In the genomic region with DNA sequence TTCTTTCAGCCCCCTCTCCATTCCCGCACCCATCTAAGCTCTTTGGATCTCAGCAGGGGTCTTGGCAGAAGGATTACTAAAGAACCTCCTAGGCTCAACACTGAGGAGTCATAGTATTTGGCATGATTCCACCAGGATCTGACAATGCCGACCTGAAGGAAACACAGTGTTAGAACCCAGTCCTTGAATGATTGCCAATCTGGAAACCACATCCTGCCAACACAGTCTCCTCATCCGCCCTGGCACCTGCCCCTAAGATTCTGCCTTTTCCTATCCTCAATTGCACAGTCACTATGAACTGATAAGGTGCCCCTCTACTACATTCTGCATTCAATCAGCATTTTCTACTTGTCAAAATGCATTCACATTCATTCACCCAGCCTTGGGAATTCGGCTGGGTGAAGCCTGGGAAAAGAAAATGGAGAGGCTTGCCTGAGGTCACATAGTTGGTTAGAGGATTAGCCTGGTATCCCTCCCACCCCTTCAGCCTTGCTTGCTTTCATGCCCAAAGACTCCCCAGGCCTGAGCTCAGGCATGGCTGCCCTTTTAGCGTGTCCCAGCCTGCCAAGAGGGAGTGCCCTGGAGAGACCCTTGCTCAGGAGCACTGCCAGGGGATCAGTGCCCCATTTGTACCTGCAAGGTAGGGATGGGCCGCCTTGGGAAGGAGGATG, we compare ENCODE assay signal across 11 cellular contexts. TPM values are rescaled to one million over a fixed set of nuclear protein-coding genes. Genes with fewer than 3 reads are reported as not detected.
DNase-seq lines count a peak whose midpoint lies in the region; ATAC-seq and TF ChIP-seq lines count a peak whose summit lies in the region.
"Had no signal": no experiment of that assay in that cellular context is flagged by ENCODE, and none has a peak within 500 bp of the region (broad histone marks: within the 10 kb centered on the region; RNA-seq: fewer than 3 reads in every experiment).

No MANE protein-coding gene starts in this region.

- H3K4me2 ChIP-seq in BLaER1 = peak overlapping the region; percentile 16
- H3K4me2 ChIP-seq in PC-9 = peak overlapping the region; percentile 53

- intact Hi-C loops in PC-9 (cut with micrococcal nuclease; ENCODE audit: unreplicated experiment) = no loop called here

- H3K4me1 ChIP-seq in BLaER1 (peaks cover 12% of the 10 kb centered on the region), PC-9 (replicated peaks; ENCODE audit: insufficient read depth) (peaks cover 31% of the 10 kb centered on the region)
- H3K4me1 ChIP-seq: SJSA1 had no signal

- H3K4me3 ChIP-seq in BLaER1 = no peak overlapping the region
- no peak overlapping the region for H3K4me3 ChIP-seq in PC-9
- H3K4me3 ChIP-seq: SJSA1 had no signal

- H3K27me3 ChIP-seq in BLaER1 (peaks cover 98% of the 10 kb centered on the region), PC-9 (ENCODE audit: insufficient read depth, low read depth) (no peaks in the 10 kb centered on the region)
- H3K27me3 ChIP-seq: SJSA1 had no signal

- H3K27ac ChIP-seq in BLaER1 = no peak overlapping the region
- peak overlapping the region; percentile 74 for H3K27ac ChIP-seq in PC-9
- H3K27ac ChIP-seq in epithelial cell of prostate = no peak overlapping the region
- H3K27ac ChIP-seq: SJSA1 had no signal

- no TSS peak for BruUV-seq in PC-9 (replicated peaks; lab: Mats Ljungman, UMichigan)

- H2AFZ ChIP-seq in PC-9 = no peak overlapping the region

- TF ChIP-seq CTCF in PC-9 (conservative IDR thresholded peaks at IDR 0.05) = no peak

- H3K79me2 ChIP-seq in PC-9 (ENCODE audit: low read depth) = no peaks in the 10 kb centered on the region

- CTCF ChIA-PET in PC-9 (lab: Charles Lee) = no interaction called here

- POLR2A ChIA-PET in PC-9 (lab: Charles Lee; ENCODE audit: unreplicated experiment) = no interaction called here

- H3F3A ChIP-seq in PC-9 (ENCODE audit: insufficient read depth, low read depth) = peaks cover 6% of the 10 kb centered on the region; the same call in 1 of the 2 replicates

- no peaks in the 10 kb centered on the region for H3K9me3 ChIP-seq in BLaER1
- H3K9me3 ChIP-seq in PC-9 (ENCODE audit: insufficient read depth, low read depth) = no peaks in the 10 kb centered on the region
- H3K9me3 ChIP-seq: SJSA1 had no signal

- ATAC-seq in GM18907 (IDR thresholded peaks at IDR 0.05; ENCODE audit: unreplicated experiment) (peak; percentile 82), GM21528 (IDR thresholded peaks at IDR 0.05; ENCODE audit: low FRiP score, unreplicated experiment) (no peak)

- no peaks in the 10 kb centered on the region for H3K9me2 ChIP-seq in PC-9 (ENCODE audit: insufficient read depth)

- H4K20me1 ChIP-seq in BLaER1 (peaks cover 8% of the 10 kb centered on the region; the same call in 1 of the 2 replicates), PC-9 (ENCODE audit: insufficient read depth) (no peaks in the 10 kb centered on the region)

- DNase-seq in PC-9 = peak; percentile 53 to 81
- peak; percentile 39 for DNase-seq in epithelial cell of prostate (ENCODE audit: low read depth, low spot score)
- no peak for DNase-seq in inferior parietal cortex (ENCODE audit: extremely low spot score)
- no peak for DNase-seq in activated CD4-positive, CD25-positive, alpha-beta regulatory T cell treated with anti-CD3 and anti-CD28 coated beads, Interleukin-2, amount 50 U/mL, for 72 hours
- DNase-seq in OCI-M2 (lab: John Stamatoyannopoulos, UW; ENCODE audit: unreplicated experiment) = no peak

- H3K9ac ChIP-seq in BLaER1 = no peak overlapping the region

- H3K36me3 ChIP-seq in BLaER1 (no peaks in the 10 kb centered on the region), PC-9 (ENCODE audit: low read depth) (no peaks in the 10 kb centered on the region)
- H3K36me3 ChIP-seq: SJSA1 had no signal

RNA-seq across cellular contexts. Expression of gene CLDN2, which starts 2.2 kb away (rescaled TPM):
- total RNA-seq in PC-9 (2021) = not detected in 2 replicates
- total RNA-seq: H1 had no signal

RNA-seq across cellular contexts. Expression of gene RIPPLY1, which starts 14.8 kb away (rescaled TPM):
- not detected in 2 replicates for total RNA-seq in PC-9 (2021)
- total RNA-seq: H1, progenitor cell of endocrine pancreas, SJSA1 had no signal

Comparison
In these comparisons a context has a peak if more than half of its experiments do, and no peak if none do; other contexts are left out.
1. DNase-seq: peak in PC-9 (2 of 2) and epithelial cell of prostate (single experiment); none in inferior parietal cortex (single experiment), activated CD4-positive, CD25-positive, alpha-beta regulatory T cell treated with anti-CD3 and anti-CD28 coated beads, Interleukin-2, amount 50 U/mL, for 72 hours (single experiment) and OCI-M2 (single experiment).